Comparison of ENCODE assay signal across 2 cellular contexts in genomic region chr7:87123105-87123504, GRCh38.
TF ChIP-seq lines count a peak whose summit lies in the region.

No MANE protein-coding gene starts in this region.

TF ChIP-seq in HEK293, 187 proteins besides CTCF, POLR2A, EP300 and RAD21:
- TF ChIP-seq ZNF518A (tag by site-specific recombination; conservative IDR thresholded peaks at IDR 0.05; ENCODE audit: low read depth) (no peak), ZFHX2 (tag by site-specific recombination; conservative IDR thresholded peaks at IDR 0.05) (peak; percentile 43; the same call in 1 of the 2 replicates)

TF ChIP-seq in K562, 482 proteins besides CTCF, POLR2A, EP300 and RAD21 (continued from another document and continues in another):
- TF ChIP-seq ZFP1 (CRISPR knock-in tag; IDR thresholded peaks at IDR 0.05) (no peak), CHAMP1 (IDR thresholded peaks at IDR 0.05) (no peak), ZBTB7A (IDR thresholded peaks at IDR 0.05; ENCODE audit: borderline replicate concordance, control insufficient read depth, low read depth, low read length) (no peak), SUPT5H (IDR thresholded peaks at IDR 0.05) (no peak), NR3C1 (CRISPR knock-in tag; IDR thresholded peaks at IDR 0.05) (no peak), NCOR1 (IDR thresholded peaks at IDR 0.05) (peak; percentile 63), STAT5A (IDR thresholded peaks at IDR 0.05; ENCODE audit: borderline replicate concordance, low read length) (0 out of 2 replicates have a peak, but pooled peaks have one; percentile 20), TAL1 (IDR thresholded peaks at IDR 0.05) (peak; percentile 26; the same call in 1 of the 2 replicates), ZNF75A (CRISPR knock-in tag; IDR thresholded peaks at IDR 0.05) (no peak), CHCHD3 (CRISPR knock-in tag; IDR thresholded peaks at IDR 0.05) (no peak), EGR1 (conservative IDR thresholded peaks at IDR 0.05) (peak; percentile 97), FIP1L1 (IDR thresholded peaks at IDR 0.05; ENCODE audit: low read depth, low read length, poor library complexity, severe bottlenecking) (no peak), ZNF280B (CRISPR knock-in tag; IDR thresholded peaks at IDR 0.05) (no peak), ARID2 (IDR thresholded peaks at IDR 0.05) (no peak), PCBP1 (IDR thresholded peaks at IDR 0.05; ENCODE audit: low read depth, low read length, poor library complexity, severe bottlenecking) (no peak), RBBP5 (IDR thresholded peaks at IDR 0.05; ENCODE audit: borderline replicate concordance, insufficient read depth, low read length, poor library complexity, severe bottlenecking) (no peak), RUNX1 (IDR thresholded peaks at IDR 0.05; ENCODE audit: low read depth) (no peak), NFE2L1 (tag; IDR thresholded peaks at IDR 0.05; ENCODE audit: borderline replicate concordance, low read depth) (no peak), RBM15 (IDR thresholded peaks at IDR 0.05; ENCODE audit: insufficient read depth, low read length) (no peak), FOSL1 (tag; conservative IDR thresholded peaks at IDR 0.05) (no peak), MCM7 (IDR thresholded peaks at IDR 0.05) (no peak), SP1 (CRISPR knock-in tag; IDR thresholded peaks at IDR 0.05) (no peak), ZNF398 (CRISPR knock-in tag; IDR thresholded peaks at IDR 0.05) (no peak), TCF3 (CRISPR knock-in tag; IDR thresholded peaks at IDR 0.05) (peak; percentile 14; the same call in 1 of the 2 replicates), ZNF318 (IDR thresholded peaks at IDR 0.05; ENCODE audit: borderline replicate concordance in 1 of 2, low read depth in 1 of 2) (no peak), PTRF (tag; IDR thresholded peaks at IDR 0.05) (no peak), HMBOX1 (IDR thresholded peaks at IDR 0.05) (peak; percentile 61), CEBPB (tag; IDR thresholded peaks at IDR 0.05) (no peak), JUND (IDR thresholded peaks at IDR 0.05; ENCODE audit: borderline replicate concordance, low read depth, low read length) (0 out of 2 replicates have a peak, but pooled peaks have one; percentile 4), JUND (tag; IDR thresholded peaks at IDR 0.05; ENCODE audit: borderline replicate concordance, low read depth, low read length) (no peak), MIER1 (IDR thresholded peaks at IDR 0.05; ENCODE audit: low read depth) (no peak), E2F1 (CRISPR knock-in tag; IDR thresholded peaks at IDR 0.05) (no peak), CBFA2T3 (IDR thresholded peaks at IDR 0.05) (peak; percentile 81), GABPB1 (CRISPR knock-in tag; IDR thresholded peaks at IDR 0.05) (no peak), ZFP36 (IDR thresholded peaks at IDR 0.05; ENCODE audit: low read depth, low read length, partially characterized antibody) (no peak), PHTF2 (CRISPR knock-in tag; IDR thresholded peaks at IDR 0.05) (no peak), ZBTB5 (IDR thresholded peaks at IDR 0.05) (no peak), ZNF436 (CRISPR knock-in tag; IDR thresholded peaks at IDR 0.05) (no peak), CBFA2T2 (conservative IDR thresholded peaks at IDR 0.05) (peak; percentile 65), EHMT2 (IDR thresholded peaks at IDR 0.05) (no peak), ZNF197 (CRISPR knock-in tag; IDR thresholded peaks at IDR 0.05; ENCODE audit: low read depth) (no peak), TGIF2 (CRISPR knock-in tag; IDR thresholded peaks at IDR 0.05) (no peak), SMARCE1 (IDR thresholded peaks at IDR 0.05) (no peak), ELF4 (CRISPR knock-in tag; IDR thresholded peaks at IDR 0.05) (no peak), RFX5 (IDR thresholded peaks at IDR 0.05; ENCODE audit: low read depth, low read length) (no peak), NFIC (IDR thresholded peaks at IDR 0.05) (peak; percentile 25; the same call in 1 of the 2 replicates), HMG20A (CRISPR knock-in tag; conservative IDR thresholded peaks at IDR 0.05) (no peak), MEIS2 (IDR thresholded peaks at IDR 0.05; ENCODE audit: partially characterized antibody) (no peak)
